ENCODE assay signal across 1 cellular context in the genomic region with DNA sequence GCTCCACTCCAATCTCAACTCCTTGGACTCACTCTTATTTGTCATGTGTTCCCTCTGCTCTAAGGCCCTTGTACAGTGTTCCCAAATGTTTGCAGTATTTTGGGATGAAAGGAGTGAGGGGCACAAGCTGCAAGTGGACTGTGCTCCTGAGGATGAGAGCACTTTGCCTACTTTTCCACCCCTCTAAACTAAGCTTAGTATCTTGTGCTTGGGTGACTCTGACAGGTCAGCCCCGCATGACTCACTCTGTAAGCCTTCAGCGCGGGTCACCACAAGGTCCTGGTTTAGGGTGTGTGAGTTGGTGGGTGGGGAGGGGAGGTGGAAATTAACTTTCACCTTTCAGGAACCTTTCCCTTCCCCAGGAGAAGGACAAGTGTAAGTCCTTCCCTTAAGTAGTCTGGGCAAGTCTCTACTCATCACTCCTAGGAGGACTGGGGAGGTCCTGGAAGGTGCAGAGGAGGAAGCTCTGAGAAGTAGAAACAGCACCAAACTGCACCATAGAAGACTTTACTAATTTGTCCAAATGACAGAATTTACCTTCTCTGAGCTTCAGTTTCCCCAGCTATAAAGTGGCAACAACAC.
A peak's percentile ranks its signal among the peaks of the same experiment; 100 is the strongest.
TF ChIP-seq lines count a peak whose summit lies in the region.

No MANE protein-coding gene starts in this region.

TF ChIP-seq in K562, 482 proteins besides CTCF, POLR2A, EP300 and RAD21 (continued from another document and continues in another):
- TF ChIP-seq HOMEZ (CRISPR knock-in tag; IDR thresholded peaks at IDR 0.05) (no peak), MNT (conservative IDR thresholded peaks at IDR 0.05) (peak in 1 of 2 experiments; percentile 37; a peak in 1 of 4 replicates), CREM (IDR thresholded peaks at IDR 0.05; ENCODE audit: low read depth) (peak; percentile 67; the same call in 1 of the 2 replicates), MLLT1 (IDR thresholded peaks at IDR 0.05) (0 out of 4 replicates have a peak, but pooled peaks of 1 of the 2 experiments have one; percentile 30), MTF1 (CRISPR knock-in tag; IDR thresholded peaks at IDR 0.05; ENCODE audit: borderline replicate concordance) (no peak), XRCC5 (IDR thresholded peaks at IDR 0.05; ENCODE audit: low read depth, low read length) (no peak), ZNF224 (CRISPR knock-in tag; IDR thresholded peaks at IDR 0.05) (no peak), NFE2L1 (tag; IDR thresholded peaks at IDR 0.05; ENCODE audit: borderline replicate concordance, low read depth) (no peak), THAP7 (CRISPR knock-in tag; IDR thresholded peaks at IDR 0.05) (no peak), KDM2B (CRISPR knock-in tag; IDR thresholded peaks at IDR 0.05) (no peak), AFF1 (IDR thresholded peaks at IDR 0.05; ENCODE audit: low read depth in 1 of 2, partially characterized antibody in 2 of 2) (peak in 1 of 2 experiments; percentile 91), NR4A1 (CRISPR knock-in tag; IDR thresholded peaks at IDR 0.05) (no peak), NR4A1 (tag; IDR thresholded peaks at IDR 0.05) (no peak), ATF2 (CRISPR knock-in tag; IDR thresholded peaks at IDR 0.05) (no peak), SREBF1 (IDR thresholded peaks at IDR 0.05; ENCODE audit: borderline replicate concordance, low read depth, low read length) (no peak), RCOR1 (IDR thresholded peaks at IDR 0.05; ENCODE audit: borderline replicate concordance in 1 of 2, low read depth in 2 of 2, low read length in 2 of 2) (peak; percentile 18 to 54; a peak in 1 of 4 replicates), NUFIP1 (IDR thresholded peaks at IDR 0.05; ENCODE audit: partially characterized antibody) (no peak), DPF2 (IDR thresholded peaks at IDR 0.05) (peak; percentile 90), NCOA4 (IDR thresholded peaks at IDR 0.05; ENCODE audit: partially characterized antibody) (no peak), SRF (CRISPR knock-in tag; IDR thresholded peaks at IDR 0.05) (no peak), THRB (CRISPR knock-in tag; conservative IDR thresholded peaks at IDR 0.05) (0 out of 2 replicates have a peak, but pooled peaks have one; percentile 31), FOXA1 (IDR thresholded peaks at IDR 0.05; ENCODE audit: borderline replicate concordance) (no peak), MTA3 (IDR thresholded peaks at IDR 0.05; ENCODE audit: borderline replicate concordance) (peak; percentile 74), BHLHE40 (IDR thresholded peaks at IDR 0.05; ENCODE audit: low read length) (peak; percentile 48), ETV6 (IDR thresholded peaks at IDR 0.05; ENCODE audit: borderline replicate concordance in 1 of 2, low read depth in 2 of 2, low read length in 1 of 2) (no peak), ETV6 (CRISPR knock-in tag; IDR thresholded peaks at IDR 0.05; ENCODE audit: borderline replicate concordance) (no peak), SMARCE1 (IDR thresholded peaks at IDR 0.05) (peak; percentile 90), ARID1B (IDR thresholded peaks at IDR 0.05) (peak; percentile 79), SMARCA4 (IDR thresholded peaks at IDR 0.05) (peak; percentile 88), JUND (IDR thresholded peaks at IDR 0.05; ENCODE audit: borderline replicate concordance, low read depth, low read length) (peak; percentile 98), JUND (tag; IDR thresholded peaks at IDR 0.05; ENCODE audit: borderline replicate concordance, low read depth, low read length) (peak; percentile 96; the same call in 2 of the 3 replicates), CSDE1 (IDR thresholded peaks at IDR 0.05) (no peak), ZFP1 (CRISPR knock-in tag; IDR thresholded peaks at IDR 0.05) (no peak), ZNF175 (CRISPR knock-in tag; IDR thresholded peaks at IDR 0.05; ENCODE audit: low read depth) (no peak), FOSL1 (tag; conservative IDR thresholded peaks at IDR 0.05) (peak; percentile 97), ZNF764 (CRISPR knock-in tag; IDR thresholded peaks at IDR 0.05; ENCODE audit: low read depth) (no peak), ZC3H4 (CRISPR knock-in tag; IDR thresholded peaks at IDR 0.05; ENCODE audit: borderline replicate concordance) (no peak), ZC3H8 (IDR thresholded peaks at IDR 0.05) (no peak), YBX1 (IDR thresholded peaks at IDR 0.05) (no peak), BRCA1 (IDR thresholded peaks at IDR 0.05) (no peak), BRCA1 (CRISPR knock-in tag; IDR thresholded peaks at IDR 0.05) (no peak), SRSF7 (optimal IDR thresholded peaks at IDR 0.05; ENCODE audit: low read depth, low read length) (no peak), YY1 (IDR thresholded peaks at IDR 0.05; ENCODE audit: borderline replicate concordance in 1 of 3, control insufficient read depth in 1 of 3, extremely low read depth in 1 of 3, insufficient read depth in 3 of 3, insufficient read length in 1 of 3, insufficient replicate concordance in 2 of 3, low read depth in 1 of 3, low read length in 2 of 3) (no peak), NFIC (IDR thresholded peaks at IDR 0.05) (peak; percentile 85), FUS (optimal IDR thresholded peaks at IDR 0.05; ENCODE audit: low read depth, low read length) (no peak), FOXJ2 (tag; IDR thresholded peaks at IDR 0.05) (no peak), SIN3B (IDR thresholded peaks at IDR 0.05; ENCODE audit: low read depth) (no peak), HSF4 (CRISPR knock-in tag; IDR thresholded peaks at IDR 0.05; ENCODE audit: borderline replicate concordance) (no peak)
- TF ChIP-seq, protein P1, sequence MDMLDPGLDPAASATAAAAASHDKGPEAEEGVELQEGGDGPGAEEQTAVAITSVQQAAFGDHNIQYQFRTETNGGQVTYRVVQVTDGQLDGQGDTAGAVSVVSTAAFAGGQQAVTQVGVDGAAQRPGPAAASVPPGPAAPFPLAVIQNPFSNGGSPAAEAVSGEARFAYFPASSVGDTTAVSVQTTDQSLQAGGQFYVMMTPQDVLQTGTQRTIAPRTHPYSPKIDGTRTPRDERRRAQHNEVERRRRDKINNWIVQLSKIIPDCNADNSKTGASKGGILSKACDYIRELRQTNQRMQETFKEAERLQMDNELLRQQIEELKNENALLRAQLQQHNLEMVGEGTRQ (CRISPR knock-in tag; IDR thresholded peaks at IDR 0.05), result no peak
- TF ChIP-seq, protein P2, sequence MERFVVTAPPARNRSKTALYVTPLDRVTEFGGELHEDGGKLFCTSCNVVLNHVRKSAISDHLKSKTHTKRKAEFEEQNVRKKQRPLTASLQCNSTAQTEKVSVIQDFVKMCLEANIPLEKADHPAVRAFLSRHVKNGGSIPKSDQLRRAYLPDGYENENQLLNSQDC (CRISPR knock-in tag; IDR thresholded peaks at IDR 0.05), result no peak
- TF ChIP-seq, protein P3, sequence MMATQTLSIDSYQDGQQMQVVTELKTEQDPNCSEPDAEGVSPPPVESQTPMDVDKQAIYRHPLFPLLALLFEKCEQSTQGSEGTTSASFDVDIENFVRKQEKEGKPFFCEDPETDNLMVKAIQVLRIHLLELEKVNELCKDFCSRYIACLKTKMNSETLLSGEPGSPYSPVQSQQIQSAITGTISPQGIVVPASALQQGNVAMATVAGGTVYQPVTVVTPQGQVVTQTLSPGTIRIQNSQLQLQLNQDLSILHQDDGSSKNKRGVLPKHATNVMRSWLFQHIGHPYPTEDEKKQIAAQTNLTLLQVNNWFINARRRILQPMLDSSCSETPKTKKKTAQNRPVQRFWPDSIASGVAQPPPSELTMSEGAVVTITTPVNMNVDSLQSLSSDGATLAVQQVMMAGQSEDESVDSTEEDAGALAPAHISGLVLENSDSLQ (IDR thresholded peaks at IDR 0.05), result peak; percentile 71
- TF ChIP-seq, protein P4, sequence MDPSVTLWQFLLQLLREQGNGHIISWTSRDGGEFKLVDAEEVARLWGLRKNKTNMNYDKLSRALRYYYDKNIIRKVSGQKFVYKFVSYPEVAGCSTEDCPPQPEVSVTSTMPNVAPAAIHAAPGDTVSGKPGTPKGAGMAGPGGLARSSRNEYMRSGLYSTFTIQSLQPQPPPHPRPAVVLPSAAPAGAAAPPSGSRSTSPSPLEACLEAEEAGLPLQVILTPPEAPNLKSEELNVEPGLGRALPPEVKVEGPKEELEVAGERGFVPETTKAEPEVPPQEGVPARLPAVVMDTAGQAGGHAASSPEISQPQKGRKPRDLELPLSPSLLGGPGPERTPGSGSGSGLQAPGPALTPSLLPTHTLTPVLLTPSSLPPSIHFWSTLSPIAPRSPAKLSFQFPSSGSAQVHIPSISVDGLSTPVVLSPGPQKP (CRISPR knock-in tag; IDR thresholded peaks at IDR 0.05), result no peak
